9 cellular contexts compared by ENCODE assay signal in genomic region chr18:55323051-55323994, GRCh38.
A peak's percentile ranks its signal among the peaks of the same experiment; 100 is the strongest.
DNase-seq lines count a peak whose midpoint lies in the region; ATAC-seq and TF ChIP-seq lines count a peak whose summit lies in the region.
"Had no signal": no experiment of that assay in that cellular context is flagged by ENCODE, and none has a peak within 500 bp of the region (broad histone marks: within the 10 kb centered on the region; RNA-seq: fewer than 3 reads in every experiment).

No MANE protein-coding gene starts in this region.

- peak overlapping the region; percentile 91 for H3K4me3 ChIP-seq in GM06990 (replicated peaks; ENCODE audit: low read depth, low read length)
- peak overlapping the region; percentile 41 for H3K4me3 ChIP-seq in rectal smooth muscle tissue (ENCODE audit: low read length)

- no peaks in the 10 kb centered on the region for H3K27me3 ChIP-seq in GM06990 (replicated peaks; ENCODE audit: control insufficient read depth, insufficient read depth, low read length)
- H3K27me3 ChIP-seq in rectal smooth muscle tissue (ENCODE audit: control insufficient read depth, insufficient read depth, low read length) = no peaks in the 10 kb centered on the region

- H3K27me3 Mint-ChIP-seq in endothelial cell (ENCODE audit: unreplicated experiment) = peaks cover 1% of the 10 kb centered on the region

- DNase-seq in GM06990 (ENCODE audit: extremely low read depth, insufficient read length) (no peak), NCI-H2171 treated with DMSO at 0.1 percent for 48 hours (lab: John Stamatoyannopoulos, UW) (peak; percentile 84), endothelial cell (ENCODE audit: low spot score) (no peak), NCI-H226 (no peak), activated gamma-delta T cell (lab: John Stamatoyannopoulos, UW) (no peak)
- DNase-seq in activated effector memory CD4-positive, alpha-beta T cell treated with Interleukin-2 at 50 U/mL for 16 hours = no peak
- DNase-seq: small intestine had no signal

- no peaks in the 10 kb centered on the region for H3K9me3 Mint-ChIP-seq in endothelial cell (ENCODE audit: unreplicated experiment)

- peak overlapping the region; percentile 51 for H3K27ac Mint-ChIP-seq in endothelial cell (ENCODE audit: unreplicated experiment)

- no peak for ATAC-seq in GM21528 (IDR thresholded peaks at IDR 0.05; ENCODE audit: low FRiP score, unreplicated experiment)

- no peak for TF ChIP-seq CTCF in GM06990 (IDR thresholded peaks at IDR 0.05; ENCODE audit: insufficient read depth, low read length, poor library complexity, severe bottlenecking)
- TF ChIP-seq CTCF in endothelial cell (IDR thresholded peaks at IDR 0.05; ENCODE audit: unreplicated experiment) = no peak

- no peak overlapping the region for H3K9ac ChIP-seq in rectal smooth muscle tissue (ENCODE audit: low read length)

- H3K4me1 Mint-ChIP-seq in endothelial cell (ENCODE audit: unreplicated experiment) = peaks cover 64% of the 10 kb centered on the region

- H3K27ac ChIP-seq in rectal smooth muscle tissue (ENCODE audit: low read depth, low read length) = peak overlapping the region; percentile 88

- H3K36me3 ChIP-seq in GM06990 (ENCODE audit: control insufficient read depth, insufficient read depth, low read length) = no peaks in the 10 kb centered on the region
- H3K36me3 ChIP-seq in rectal smooth muscle tissue (ENCODE audit: control insufficient read depth, insufficient read depth, low read length) = no peaks in the 10 kb centered on the region

- H3K36me3 Mint-ChIP-seq in endothelial cell (ENCODE audit: low read depth, unreplicated experiment) = no peaks in the 10 kb centered on the region

- no peak overlapping the region for H3K4me3 Mint-ChIP-seq in endothelial cell (ENCODE audit: unreplicated experiment)

- peaks cover 4% of the 10 kb centered on the region for H3K4me1 ChIP-seq in rectal smooth muscle tissue (ENCODE audit: control insufficient read depth, insufficient read depth, low read length)
